Comparison of ENCODE assay signal across 8 cellular contexts in the genomic region with DNA sequence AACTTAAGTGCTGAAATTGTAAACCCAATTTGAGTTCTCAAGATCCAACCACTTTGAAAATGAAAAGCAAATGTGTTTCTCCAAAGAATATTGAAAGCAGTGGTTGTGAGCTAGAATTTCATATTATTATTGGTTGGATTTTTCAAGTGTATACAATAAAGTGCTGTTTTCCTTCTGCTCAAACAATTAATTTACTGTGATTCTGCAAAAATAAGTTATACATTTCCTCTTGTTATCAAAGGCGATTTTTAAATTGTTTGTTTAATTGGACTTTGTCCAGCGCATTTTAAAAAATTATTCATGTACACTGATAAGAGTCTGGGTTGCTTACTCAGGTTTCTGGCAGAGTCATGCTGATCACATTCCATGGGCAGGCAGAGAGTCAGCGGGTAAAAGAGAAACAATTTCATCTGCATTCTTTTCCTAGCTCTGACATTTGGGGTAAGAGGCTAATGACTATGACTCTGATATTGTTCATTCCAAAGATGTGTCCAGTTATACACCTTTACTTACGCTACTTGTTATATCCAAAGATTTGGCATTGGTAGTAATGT. TPM values are rescaled to one million over a fixed set of nuclear protein-coding genes. Genes with fewer than 3 reads are reported as not detected.
DNase-seq lines count a peak whose midpoint lies in the region; ATAC-seq and TF ChIP-seq lines count a peak whose summit lies in the region.
"Had no signal": no experiment of that assay in that cellular context is flagged by ENCODE, and none has a peak within 500 bp of the region (broad histone marks: within the 10 kb centered on the region; RNA-seq: fewer than 3 reads in every experiment).

No MANE protein-coding gene starts in this region.

- H3K4me3 ChIP-seq in thoracic aorta = peak overlapping the region; percentile 64

- no peaks in the 10 kb centered on the region for H3K9me3 ChIP-seq in thoracic aorta

- H3K27ac Mint-ChIP-seq in chondrocyte (ENCODE audit: unreplicated experiment) = peak overlapping the region; percentile 58

- ATAC-seq in left lobe of liver (peak; percentile 87), thoracic aorta (ENCODE audit: insufficient number of reproducible peaks, low FRiP score, low read depth) (peak; percentile 47)

- no peaks in the 10 kb centered on the region for H3K36me3 ChIP-seq in thoracic aorta

- peaks cover 66% of the 10 kb centered on the region for H3K4me1 Mint-ChIP-seq in chondrocyte (ENCODE audit: low read depth)

- H3K4me3 Mint-ChIP-seq in chondrocyte (ENCODE audit: unreplicated experiment) = peak overlapping the region; percentile 39

- H3K27ac ChIP-seq in thoracic aorta = no peak overlapping the region

- TF ChIP-seq CTCF in chondrocyte (IDR thresholded peaks at IDR 0.05) = no peak
- TF ChIP-seq CTCF in thoracic aorta (IDR thresholded peaks at IDR 0.05) = no peak

- H3K9me3 Mint-ChIP-seq in chondrocyte (ENCODE audit: low read depth) = no peaks in the 10 kb centered on the region

- H3K36me3 Mint-ChIP-seq in chondrocyte (ENCODE audit: low read depth) = no peaks in the 10 kb centered on the region

- peaks cover 27 to 79% of the 10 kb centered on the region in 2 donors for H3K4me1 ChIP-seq in thoracic aorta (ENCODE audit: control insufficient read depth in 1 of 2, low read depth in 2 of 2)

- peak; percentile 4 for DNase-seq in HuH-7.5 (ENCODE audit: low spot score)
- DNase-seq in chondrocyte (ENCODE audit: low spot score) = no peak
- DNase-seq in left lobe of liver (ENCODE audit: low spot score) = no peak
- no peak for DNase-seq in thoracic aorta (ENCODE audit: low spot score)
- no peak for DNase-seq in mucosa of gallbladder (ENCODE audit: low spot score)
- no peak for DNase-seq in COLO668 (lab: John Stamatoyannopoulos, UW; ENCODE audit: unreplicated experiment)
- no peak for DNase-seq in NCI-H82 treated with DMSO at 0.1 percent for 48 hours (lab: John Stamatoyannopoulos, UW; ENCODE audit: unreplicated experiment)
- DNase-seq: NCI-H526 treated with DMSO at 0.1 percent for 48 hours had no signal

- H3K27me3 ChIP-seq in thoracic aorta (replicated peaks; ENCODE audit: insufficient read depth) = no peaks in the 10 kb centered on the region

- H3K27me3 Mint-ChIP-seq in chondrocyte (ENCODE audit: low read depth) = no peaks in the 10 kb centered on the region

RNA-seq across cellular contexts. Expression of a gene that starts 8.9 kb away (rescaled TPM):
- total RNA-seq in chondrocyte (16.8 to 69.8 TPM (median 17.7 TPM) in 3 replicates), left lobe of liver (3.9 TPM), thoracic aorta (10 to 100 TPM; 53.6 to 83.7 TPM), mucosa of gallbladder (16.7 TPM)
